12 cellular contexts compared by ENCODE assay signal in genomic region chr17:17561408-17562144, GRCh38. TPM values are rescaled to one million over a fixed set of nuclear protein-coding genes. Genes with fewer than 3 reads are reported as not detected.
DNase-seq lines count a peak whose midpoint lies in the region; ATAC-seq and TF ChIP-seq lines count a peak whose summit lies in the region.
"Had no signal": no experiment of that assay in that cellular context is flagged by ENCODE, and none has a peak within 500 bp of the region (broad histone marks: within the 10 kb centered on the region; RNA-seq: fewer than 3 reads in every experiment).

No MANE protein-coding gene starts in this region.

- 50% methylated on average over 26 of the region's 30 CpGs; no CpG with 5 or more reads in 1 of the 2 donors for WGBS in upper lobe of left lung, 2 donors

- H3K4me3 ChIP-seq in mucosa of rectum (ENCODE audit: low read length in 2 of 2) (no peak overlapping the region), upper lobe of left lung (peak overlapping the region in 2 of 4 donors; percentile 26 to 34)
- H3K4me3 ChIP-seq: A549 had no signal

- no peak for TF ChIP-seq CTCF in upper lobe of left lung (IDR thresholded peaks at IDR 0.05)

- DNase-seq in NCI-H2029 (lab: John Stamatoyannopoulos, UW) (peak; percentile 83), NCI-H2029 treated with DMSO at 0.1 percent for 48 hours (lab: John Stamatoyannopoulos, UW) (no peak), upper lobe of left lung (peak; percentile 91 to 93), NCI-H524 (lab: John Stamatoyannopoulos, UW) (no peak)
- no peak for DNase-seq in central memory CD4-positive, alpha-beta T cell
- DNase-seq: activated gamma-delta T cell, GDM1, posterior cingulate gyrus had no signal

- peak; percentile 94 for ATAC-seq in esophagus mucosa
- peak; percentile 59 to 88 for ATAC-seq in upper lobe of left lung (ENCODE audit: low FRiP score in 2 of 2)
- no peak for ATAC-seq in GM19324 (IDR thresholded peaks at IDR 0.05; ENCODE audit: low FRiP score, unreplicated experiment)

- TF ChIP-seq POLR2A in upper lobe of left lung (IDR thresholded peaks at IDR 0.05): peak in 1 of 4 donors; percentile 66

- no peak overlapping the region for H3K9ac ChIP-seq in mucosa of rectum (ENCODE audit: low read depth in 1 of 2, low read length in 2 of 2)

- peak in 2 of 4 donors; percentile 84 to 94 for TF ChIP-seq EP300 in upper lobe of left lung (IDR thresholded peaks at IDR 0.05)

- H3K9me3 ChIP-seq in mucosa of rectum (ENCODE audit: control insufficient read depth in 2 of 2, low read length in 2 of 2) (no peaks in the 10 kb centered on the region), upper lobe of left lung (no peaks in the 10 kb centered on the region)
- H3K9me3 ChIP-seq: A549 had no signal

- H3K27ac ChIP-seq in mucosa of rectum (ENCODE audit: low read depth in 2 of 2, low read length in 2 of 2) (peak overlapping the region; percentile 68 to 80), upper lobe of left lung (peak overlapping the region; percentile 79 to 91 (median 86))
- H3K27ac ChIP-seq: A549 had no signal

- H3K36me3 ChIP-seq in mucosa of rectum (ENCODE audit: control insufficient read depth in 2 of 2, insufficient read depth in 2 of 2, low read length in 2 of 2): no peaks in the 10 kb centered on the region
- H3K36me3 ChIP-seq in upper lobe of left lung: no peaks in the 10 kb centered on the region

- H3K27me3 ChIP-seq in mucosa of rectum (ENCODE audit: control insufficient read depth in 2 of 2, insufficient read depth in 2 of 2, low read length in 2 of 2): no peaks in the 10 kb centered on the region
- no peaks in the 10 kb centered on the region for H3K27me3 ChIP-seq in upper lobe of left lung

- H3K4me1 ChIP-seq in mucosa of rectum (ENCODE audit: control insufficient read depth in 2 of 2, insufficient read depth in 2 of 2, low read length in 2 of 2): peaks cover 24 to 39% of the 10 kb centered on the region in 2 donors
- H3K4me1 ChIP-seq in upper lobe of left lung: peaks cover 31 to 43% (median 37%) of the 10 kb centered on the region in 4 donors
- H3K4me1 ChIP-seq: A549 had no signal

RNA-seq across cellular contexts. Expression of gene PEMT, which starts 29.9 kb away (rescaled TPM):
- total RNA-seq in esophagus mucosa: 29.5 TPM
- 10 to 100 TPM; 16.6 to 44.9 (median 32.2) TPM for total RNA-seq in upper lobe of left lung

Comparison
In these comparisons a context has a peak if more than half of its experiments do, and no peak if none do; other contexts are left out.
1. DNase-seq: peak in NCI-H2029 (single experiment) and upper lobe of left lung (2 of 2); none in NCI-H2029 treated with DMSO at 0.1 percent for 48 hours (single experiment), central memory CD4-positive, alpha-beta T cell (single experiment) and NCI-H524 (0 of 2).